ENCODE assay signal across 17 cellular contexts in the genomic region with DNA sequence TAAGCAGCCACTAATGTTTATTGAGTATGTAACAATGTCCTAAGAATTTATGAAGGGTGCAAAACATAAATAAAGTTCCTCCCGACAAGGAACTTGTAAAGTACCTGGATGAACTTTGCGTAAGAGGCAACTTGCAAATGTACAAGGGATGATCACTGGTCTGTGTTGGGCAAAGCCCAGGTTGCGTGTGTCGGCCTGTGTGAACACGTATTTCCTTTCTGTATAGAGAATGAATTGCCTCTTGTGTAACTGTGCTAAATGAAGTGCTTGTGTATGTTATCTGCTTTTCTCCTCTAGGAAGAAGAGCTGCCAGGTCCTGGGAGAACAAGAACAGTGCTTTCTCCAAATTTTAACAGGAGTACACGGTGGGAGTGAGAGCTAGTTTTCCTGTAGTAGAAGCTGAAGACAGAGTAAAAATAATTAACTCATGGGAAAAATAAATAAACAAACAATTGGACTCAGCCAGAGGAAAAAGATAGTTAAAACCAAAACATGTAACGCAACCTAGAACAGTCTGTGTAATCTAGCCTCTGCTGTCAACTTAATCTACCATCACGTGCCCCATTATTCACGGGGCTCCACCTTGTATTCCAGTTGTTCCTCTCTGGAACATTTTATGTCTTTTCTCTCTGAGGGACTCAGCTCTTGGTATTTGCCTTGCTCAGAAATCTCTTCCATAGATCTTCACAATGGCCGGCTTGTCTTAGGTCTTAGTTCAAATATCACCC.
A peak's percentile ranks its signal among the peaks of the same experiment; 100 is the strongest.
DNase-seq lines count a peak whose midpoint lies in the region; ATAC-seq and TF ChIP-seq lines count a peak whose summit lies in the region.
"Had no signal": no experiment of that assay in that cellular context is flagged by ENCODE, and none has a peak within 500 bp of the region (broad histone marks: within the 10 kb centered on the region; RNA-seq: fewer than 3 reads in every experiment).

No MANE protein-coding gene starts in this region.

- H3K27ac ChIP-seq in RWPE2 (ENCODE audit: poor library complexity, severe bottlenecking) (no peak overlapping the region), suprapubic skin (peak overlapping the region; percentile 72)
- H3K27ac ChIP-seq: hepatocyte, Peyer's patch, testis had no signal

- H3K9me3 Mint-ChIP-seq in activated naive CD8-positive, alpha-beta T cell (ENCODE audit: low read depth), result no peaks in the 10 kb centered on the region
- peaks cover 12% of the 10 kb centered on the region for H3K9me3 Mint-ChIP-seq in activated naive CD8-positive, alpha-beta T cell treated with anti-CD3 and anti-CD28 coated beads for 36 hours
- 0 out of 2 replicates have a peak, but pooled peaks cover 5% of the 10 kb centered on the region for H3K9me3 Mint-ChIP-seq in HFFc6

- H3K27me3 Mint-ChIP-seq in activated naive CD8-positive, alpha-beta T cell, result no peaks in the 10 kb centered on the region
- no peaks in the 10 kb centered on the region for H3K27me3 Mint-ChIP-seq in activated naive CD8-positive, alpha-beta T cell treated with anti-CD3 and anti-CD28 coated beads for 36 hours
- H3K27me3 Mint-ChIP-seq in HFFc6 (ENCODE audit: insufficient read depth), result peaks cover 29% of the 10 kb centered on the region

- H3K36me3 Mint-ChIP-seq in activated naive CD8-positive, alpha-beta T cell, result no peaks in the 10 kb centered on the region
- peaks cover 6% of the 10 kb centered on the region for H3K36me3 Mint-ChIP-seq in activated naive CD8-positive, alpha-beta T cell treated with anti-CD3 and anti-CD28 coated beads for 36 hours
- H3K36me3 Mint-ChIP-seq in HFFc6 (ENCODE audit: low read depth), result no peaks in the 10 kb centered on the region

- H3K36me3 ChIP-seq in RWPE2 (ENCODE audit: low read depth), result no peaks in the 10 kb centered on the region
- H3K36me3 ChIP-seq in suprapubic skin, result no peaks in the 10 kb centered on the region
- H3K36me3 ChIP-seq: Peyer's patch had no signal

- no peak for TF ChIP-seq POLR2A in suprapubic skin (IDR thresholded peaks at IDR 0.05)

- DNase-seq in activated naive CD8-positive, alpha-beta T cell treated with anti-CD3 and anti-CD28 coated beads for 36 hours, result no peak
- no peak for DNase-seq in RWPE2 (ENCODE audit: low spot score)
- no peak for DNase-seq in suprapubic skin (ENCODE audit: low spot score in 2 of 2)
- no peak for DNase-seq in DMS153 treated with DMSO at 0.1 percent for 48 hours (lab: John Stamatoyannopoulos, UW; ENCODE audit: unreplicated experiment)
- DNase-seq in HFFc6, result no peak
- DNase-seq in NCI-H2107 (lab: John Stamatoyannopoulos, UW), result no peak
- DNase-seq: DMS153; effector CD4-positive, alpha-beta T cell; NCI-H187; NCI-H526 treated with DMSO at 0.1 percent for 48 hours; Peyer's patch; SW 1271; testis had no signal

- ATAC-seq in RWPE2 (ENCODE audit: low read depth) (peak; percentile 82), esophagus mucosa (peak; percentile 90)
- ATAC-seq: activated naive CD4-positive, alpha-beta T cell treated with anti-CD3 and anti-CD28 coated beads, Interleukin-2, amount 50 U/mL, for 72 hours had no signal

- H3K4me3 ChIP-seq in RWPE2 (ENCODE audit: severe bottlenecking) (no peak overlapping the region), suprapubic skin (no peak overlapping the region)
- H3K4me3 ChIP-seq: hepatocyte, Peyer's patch, testis had no signal

- H3K27me3 ChIP-seq in RWPE2 (ENCODE audit: insufficient read depth, poor library complexity, severe bottlenecking) (peaks cover 2% of the 10 kb centered on the region), suprapubic skin (no peaks in the 10 kb centered on the region)
- H3K27me3 ChIP-seq: Peyer's patch, testis had no signal

- peaks cover 81% of the 10 kb centered on the region for H3K4me1 Mint-ChIP-seq in activated naive CD8-positive, alpha-beta T cell (ENCODE audit: low read depth)
- peaks cover 69% of the 10 kb centered on the region for H3K4me1 Mint-ChIP-seq in activated naive CD8-positive, alpha-beta T cell treated with anti-CD3 and anti-CD28 coated beads for 36 hours
- no peaks in the 10 kb centered on the region for H3K4me1 Mint-ChIP-seq in HFFc6 (ENCODE audit: low read depth)

- H3K4me3 Mint-ChIP-seq in activated naive CD8-positive, alpha-beta T cell, result peak overlapping the region; percentile 20
- H3K4me3 Mint-ChIP-seq in activated naive CD8-positive, alpha-beta T cell treated with anti-CD3 and anti-CD28 coated beads for 36 hours, result no peak overlapping the region
- H3K4me3 Mint-ChIP-seq in HFFc6, result no peak overlapping the region

- H3K27ac Mint-ChIP-seq in activated naive CD8-positive, alpha-beta T cell, result peak overlapping the region; percentile 82
- no peak overlapping the region for H3K27ac Mint-ChIP-seq in activated naive CD8-positive, alpha-beta T cell treated with anti-CD3 and anti-CD28 coated beads for 36 hours
- H3K27ac Mint-ChIP-seq in HFFc6, result no peak overlapping the region
- H3K27ac Mint-ChIP-seq: activated naive CD4-positive, alpha-beta T cell treated with anti-CD3 and anti-CD28 coated beads, Interleukin-2, amount 50 U/mL, for 72 hours had no signal

- TF ChIP-seq CTCF in RWPE2 (IDR thresholded peaks at IDR 0.05; ENCODE audit: poor library complexity, severe bottlenecking) (no peak), suprapubic skin (IDR thresholded peaks at IDR 0.05) (no peak), HFFc6 (IDR thresholded peaks at IDR 0.05) (no peak)

- H3K9me3 ChIP-seq in RWPE2 (ENCODE audit: severe bottlenecking), result no peaks in the 10 kb centered on the region
- H3K9me3 ChIP-seq in suprapubic skin, result no peaks in the 10 kb centered on the region
- H3K9me3 ChIP-seq: Peyer's patch, testis had no signal

- 50% methylated on average over 10 of the region's 10 CpGs for WGBS in suprapubic skin

- no peak for TF ChIP-seq EP300 in suprapubic skin (IDR thresholded peaks at IDR 0.05)

- H3K4me1 ChIP-seq in RWPE2 (ENCODE audit: insufficient read depth, poor library complexity, severe bottlenecking) (no peaks in the 10 kb centered on the region), suprapubic skin (peaks cover 27% of the 10 kb centered on the region)
- H3K4me1 ChIP-seq: testis had no signal
